In the genomic region with DNA sequence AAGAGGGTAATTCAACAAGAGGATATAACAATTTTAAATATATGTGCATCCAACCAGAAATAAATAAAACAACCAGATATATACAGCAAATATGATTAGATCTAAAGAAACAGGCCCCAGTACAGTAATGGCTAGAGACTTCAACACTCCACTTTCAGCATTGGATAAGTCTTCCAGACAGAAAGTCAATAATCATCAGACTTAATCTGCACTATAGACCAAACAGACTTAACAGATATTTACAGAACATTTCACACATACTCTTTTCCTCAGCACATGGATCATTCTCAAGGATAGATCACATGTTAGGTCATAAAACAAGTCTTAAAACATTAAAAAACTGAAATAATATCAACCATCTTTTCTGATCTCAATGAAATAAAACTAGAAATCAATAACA, we compare ENCODE assay signal across 33 cellular contexts.
"Had no signal": no experiment of that assay in that cellular context is flagged by ENCODE, and none has a peak within 500 bp of the region (broad histone marks: within the 10 kb centered on the region; RNA-seq: fewer than 3 reads in every experiment).

No MANE protein-coding gene starts in this region.

- H3K9me3 ChIP-seq: body of pancreas had no signal

- H3K4me1 ChIP-seq: adrenal gland, body of pancreas, breast epithelium had no signal

- H3K27me3 ChIP-seq: adrenal gland, ascending aorta, body of pancreas, brain microvascular endothelial cell, breast epithelium, cardiac muscle cell had no signal

- H3K4me3 ChIP-seq: adrenal gland, ascending aorta, body of pancreas, breast epithelium, cardiac muscle cell had no signal

- DNase-seq: activated effector memory CD4-positive, alpha-beta T cell treated with anti-CD3 and anti-CD28 coated beads, Interleukin-2, amount 50 U/mL, for 16 hours; activated effector memory CD4-positive, alpha-beta T cell treated with Interleukin-2 at 50 U/mL for 16 hours; activated gamma-delta T cell; activated gamma-delta T cell treated with Interleukin-2 at 50 U/mL for 16 hours; activated naive CD4-positive, alpha-beta T cell; activated naive CD4-positive, alpha-beta T cell treated with anti-CD3 and anti-CD28 coated beads for 36 hours; activated naive CD4-positive, alpha-beta T cell treated with anti-CD3 and anti-CD28 coated beads, Interleukin-2, amount 10 ng/mL, durations not matched to agents 7 days and 5 days; activated naive CD4-positive, alpha-beta T cell treated with anti-CD3 and anti-CD28 coated beads, Interleukin-2, amount 50 U/mL, for 16 hours; activated naive CD4-positive, alpha-beta T cell treated with Interleukin-2 at 50 U/mL for 16 hours; activated naive CD8-positive, alpha-beta T cell treated with anti-CD3 and anti-CD28 coated beads for 36 hours; activated naive CD8-positive, alpha-beta T cell treated with anti-CD3 and anti-CD28 coated beads, Interleukin-2, amount 10 ng/mL, durations not matched to agents 7 days and 5 days; activated naive CD8-positive, alpha-beta T cell treated with anti-CD3 and anti-CD28 coated beads, Interleukin-2, amount 50 U/mL, for 24 hours; activated T-cell treated with anti-CD3 and anti-CD28 coated beads, Interleukin-2, amount 50 U/mL, for 1 hour; activated T-cell treated with anti-CD3 and anti-CD28 coated beads, Interleukin-2, amount 50 U/mL, for 24 hours; activated T-cell treated with anti-CD3 and anti-CD28 coated beads, Interleukin-2, amount 50 U/mL, for 4 hours; activated T-cell treated with anti-CD3 and anti-CD28 coated beads, Interleukin-2, amount 50 U/mL, for 48 hours; activated T-cell treated with anti-CD3 and anti-CD28 coated beads, Interleukin-2, amount 50 U/mL, for 72 hours; adrenal gland; amniotic stem cell; amygdala; anterior cingulate cortex; aorta; body of pancreas; brain microvascular endothelial cell; caudate nucleus; central memory CD4-positive, alpha-beta T cell had no signal

- H3K27ac ChIP-seq: adrenal gland, ascending aorta, body of pancreas, brain microvascular endothelial cell, breast epithelium, cardiac muscle cell had no signal

- FAIRE-seq: astrocyte, bronchial epithelial cell had no signal

- H3K36me3 ChIP-seq: adrenal gland, ascending aorta, brain microvascular endothelial cell, breast epithelium, cardiac muscle cell had no signal

- ATAC-seq: activated naive CD4-positive, alpha-beta T cell treated with anti-CD3 and anti-CD28 coated beads, Interleukin-2, amount 50 U/mL, for 72 hours; activated naive CD8-positive, alpha-beta T cell treated with anti-CD3 and anti-CD28 coated beads, Interleukin-2, amount 50 U/mL, for 24 hours; activated T-cell treated with anti-CD3 and anti-CD28 coated beads, Interleukin-2, amount 50 U/mL, for 4 hours; activated T-cell treated with anti-CD3 and anti-CD28 coated beads, Interleukin-2, amount 50 U/mL, for 72 hours; activated T-helper 17 cell treated with anti-CD3 and anti-CD28 coated beads, Interleukin-2, amount 50 U/mL, for 72 hours; body of pancreas had no signal
